Comparison of ENCODE assay signal across 22 cellular contexts in the genomic region with DNA sequence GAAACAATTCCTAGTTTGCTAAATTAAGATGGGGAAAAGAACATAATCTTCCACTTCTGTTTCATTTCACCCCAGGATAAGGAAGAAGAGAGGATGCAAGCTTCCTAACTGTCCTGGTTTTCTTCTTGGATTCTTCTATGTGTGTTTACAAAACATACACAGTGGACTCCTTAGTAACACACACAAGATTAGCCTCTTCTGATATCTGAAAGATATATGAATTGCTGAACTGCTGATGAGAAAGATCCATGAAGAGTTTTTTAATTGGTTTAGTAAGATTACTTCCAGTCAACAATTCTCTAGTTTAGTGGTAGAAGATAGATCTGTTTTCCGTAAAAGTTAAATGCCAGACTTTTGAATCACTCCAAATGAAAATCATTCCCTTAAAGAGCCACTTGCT.
"Had no signal": no experiment of that assay in that cellular context is flagged by ENCODE, and none has a peak within 500 bp of the region (broad histone marks: within the 10 kb centered on the region; RNA-seq: fewer than 3 reads in every experiment).

No MANE protein-coding gene starts in this region.

- H3K4me1 Mint-ChIP-seq: neural progenitor cell; stimulated activated naive B cell treated with anti-CD40 and anti-IgM and Interleukin-4, amounts not matched to agents 10 μg/mL and 1 μg/mL and 100 μg/mL, for 72 hours had no signal

- H3K4me3 Mint-ChIP-seq: central memory CD8-positive, alpha-beta T cell; natural killer cell; neural progenitor cell; stimulated activated naive B cell treated with anti-CD40 and anti-IgM and Interleukin-4, amounts not matched to agents 10 μg/mL and 1 μg/mL and 100 μg/mL, for 72 hours; stimulated activated naive CD8-positive, alpha-beta T cell treated with anti-CD3 and anti-CD28 coated beads, Interleukin-15, Interleukin-2, amounts not matched to agents 100 ng/mL and 50 ng/mL, for 24 hours had no signal

- H3K4me1 ChIP-seq: colonic mucosa, gastrocnemius medialis, neural progenitor cell, prostate gland, spleen, tibial nerve, upper lobe of left lung had no signal

- H3K27me3 ChIP-seq: colonic mucosa, neural progenitor cell, sigmoid colon, tibial nerve, upper lobe of left lung had no signal

- H3K27ac ChIP-seq: colonic mucosa, gastrocnemius medialis, neural progenitor cell, prostate gland, sigmoid colon, spleen, thoracic aorta, tibial nerve, upper lobe of left lung had no signal

- H3K36me3 Mint-ChIP-seq: natural killer cell; neural progenitor cell; stimulated activated naive B cell treated with anti-CD40 and anti-IgM and Interleukin-4, amounts not matched to agents 10 μg/mL and 1 μg/mL and 100 μg/mL, for 72 hours had no signal

- H3K9me3 Mint-ChIP-seq: central memory CD8-positive, alpha-beta T cell; natural killer cell; neural progenitor cell; stimulated activated naive B cell treated with anti-CD40 and anti-IgM and Interleukin-4, amounts not matched to agents 10 μg/mL and 1 μg/mL and 100 μg/mL, for 72 hours; stimulated activated naive CD8-positive, alpha-beta T cell treated with anti-CD3 and anti-CD28 coated beads, Interleukin-15, Interleukin-2, amounts not matched to agents 100 ng/mL and 50 ng/mL, for 24 hours had no signal

- H3K4me3 ChIP-seq: colonic mucosa, gastrocnemius medialis, neural progenitor cell, prostate gland, sigmoid colon, spleen, thoracic aorta, tibial nerve, upper lobe of left lung had no signal

- H3K27ac Mint-ChIP-seq: natural killer cell; neural progenitor cell; stimulated activated naive B cell treated with anti-CD40 and anti-IgM and Interleukin-4, amounts not matched to agents 10 μg/mL and 1 μg/mL and 100 μg/mL, for 72 hours; stimulated activated naive CD8-positive, alpha-beta T cell treated with anti-CD3 and anti-CD28 coated beads, Interleukin-15, Interleukin-2, amounts not matched to agents 100 ng/mL and 50 ng/mL, for 24 hours had no signal

- H3K36me3 ChIP-seq: colonic mucosa, gastrocnemius medialis, neural progenitor cell, prostate gland, sigmoid colon, spleen, thoracic aorta, tibial nerve, upper lobe of left lung had no signal

- ATAC-seq: gastrocnemius medialis; left lobe of liver; natural killer cell; right cardiac atrium; stimulated activated naive B cell treated with anti-CD40 and anti-IgM and Interleukin-4, amounts not matched to agents 10 μg/mL and 1 μg/mL and 100 μg/mL, for 72 hours had no signal

- H3K9ac ChIP-seq: neural progenitor cell had no signal

- DNase-seq: colonic mucosa; dermis blood vessel endothelial cell; effector memory CD4-positive, alpha-beta T cell; erythroblast; foreskin fibroblast; gastrocnemius medialis; head of caudate nucleus; kidney; mesendoderm; natural killer cell; right cardiac atrium; sigmoid colon; spleen; stimulated activated naive B cell treated with anti-CD40 and anti-IgM and Interleukin-4, amounts not matched to agents 10 μg/mL and 1 μg/mL and 100 μg/mL, for 72 hours; upper lobe of left lung had no signal
